10 cellular contexts compared by ENCODE assay signal in genomic region chr5:6359941-6360683, GRCh38. TPM values are rescaled to one million over a fixed set of nuclear protein-coding genes. Genes with fewer than 3 reads are reported as not detected.
A peak's percentile ranks its signal among the peaks of the same experiment; 100 is the strongest.
DNase-seq lines count a peak whose midpoint lies in the region; ATAC-seq and TF ChIP-seq lines count a peak whose summit lies in the region.
"Had no signal": no experiment of that assay in that cellular context is flagged by ENCODE, and none has a peak within 500 bp of the region (broad histone marks: within the 10 kb centered on the region; RNA-seq: fewer than 3 reads in every experiment).

No MANE protein-coding gene starts in this region.

- H3K4me1 Mint-ChIP-seq in activated T-cell treated with anti-CD3 and anti-CD28 coated beads, Interleukin-2, amount 50 U/mL, for 4 hours (ENCODE audit: low read depth) = peaks cover 21% of the 10 kb centered on the region
- peaks cover 14% of the 10 kb centered on the region for H3K4me1 Mint-ChIP-seq in activated CD4-positive, alpha-beta memory T cell treated with anti-CD3 and anti-CD28 coated beads for 36 hours (ENCODE audit: low read depth)
- peaks cover 8% of the 10 kb centered on the region for H3K4me1 Mint-ChIP-seq in stimulated activated memory B cell treated with anti-CD40 and anti-IgM and Interleukin-4, amounts not matched to agents 10 μg/mL and 1 μg/mL and 100 μg/mL, for 72 hours

- H3K4me3 Mint-ChIP-seq in activated T-cell treated with anti-CD3 and anti-CD28 coated beads, Interleukin-2, amount 50 U/mL, for 4 hours = peak overlapping the region; percentile 62
- H3K4me3 Mint-ChIP-seq in activated CD4-positive, alpha-beta memory T cell treated with anti-CD3 and anti-CD28 coated beads for 36 hours = no peak overlapping the region
- H3K4me3 Mint-ChIP-seq in stimulated activated memory B cell treated with anti-CD40 and anti-IgM and Interleukin-4, amounts not matched to agents 10 μg/mL and 1 μg/mL and 100 μg/mL, for 72 hours = no peak overlapping the region

- no peak overlapping the region for H3K4me3 ChIP-seq in dorsolateral prefrontal cortex
- H3K4me3 ChIP-seq: cardiac muscle cell had no signal

- intact Hi-C loops in activated CD4-positive, alpha-beta memory T cell treated with anti-CD3 and anti-CD28 coated beads for 36 hours (cut with micrococcal nuclease) = no loop called here
- intact Hi-C loops in dorsolateral prefrontal cortex (cut with DNase I) = no loop called here

- no peaks in the 10 kb centered on the region for H3K27me3 ChIP-seq in dorsolateral prefrontal cortex
- H3K27me3 ChIP-seq: cardiac muscle cell had no signal

- DNase-seq in activated T-cell treated with anti-CD3 and anti-CD28 coated beads, Interleukin-2, amount 50 U/mL, for 4 hours = no peak
- DNase-seq in activated T-cell treated with anti-CD3 and anti-CD28 coated beads, Interleukin-2, amount 50 U/mL, for 1 hour = no peak
- peak; percentile 31 for DNase-seq in activated CD4-positive, alpha-beta memory T cell treated with anti-CD3 and anti-CD28 coated beads for 36 hours
- DNase-seq in globus pallidus (ENCODE audit: low spot score) = no peak
- DNase-seq in NCI-H146 (lab: John Stamatoyannopoulos, UW) = no peak
- DNase-seq in dorsolateral prefrontal cortex = no peak
- DNase-seq: stimulated activated CD4-positive, alpha-beta T cell treated with anti-CD3 and anti-CD28 coated beads, Interleukin-4, amount 100 ng/mL, for 4 hours had no signal

- CTCF ChIA-PET in activated CD4-positive, alpha-beta memory T cell treated with anti-CD3 and anti-CD28 coated beads for 36 hours (lab: Charles Lee) = no interaction called here

- H3K9me3 Mint-ChIP-seq in activated T-cell treated with anti-CD3 and anti-CD28 coated beads, Interleukin-2, amount 50 U/mL, for 4 hours = no peaks in the 10 kb centered on the region
- H3K9me3 Mint-ChIP-seq in activated CD4-positive, alpha-beta memory T cell treated with anti-CD3 and anti-CD28 coated beads for 36 hours = no peaks in the 10 kb centered on the region
- peaks cover 3% of the 10 kb centered on the region for H3K9me3 Mint-ChIP-seq in stimulated activated memory B cell treated with anti-CD40 and anti-IgM and Interleukin-4, amounts not matched to agents 10 μg/mL and 1 μg/mL and 100 μg/mL, for 72 hours

- H3K27ac ChIP-seq in dorsolateral prefrontal cortex = no peak overlapping the region
- H3K27ac ChIP-seq: cardiac muscle cell had no signal

- H3K27me3 Mint-ChIP-seq in activated T-cell treated with anti-CD3 and anti-CD28 coated beads, Interleukin-2, amount 50 U/mL, for 4 hours (ENCODE audit: low read depth) = no peaks in the 10 kb centered on the region
- no peaks in the 10 kb centered on the region for H3K27me3 Mint-ChIP-seq in activated CD4-positive, alpha-beta memory T cell treated with anti-CD3 and anti-CD28 coated beads for 36 hours
- no peaks in the 10 kb centered on the region for H3K27me3 Mint-ChIP-seq in stimulated activated memory B cell treated with anti-CD40 and anti-IgM and Interleukin-4, amounts not matched to agents 10 μg/mL and 1 μg/mL and 100 μg/mL, for 72 hours

- POLR2A ChIA-PET in activated CD4-positive, alpha-beta memory T cell treated with anti-CD3 and anti-CD28 coated beads for 36 hours (lab: Charles Lee) = interaction anchor here (0.6 to 1.2 kb wide), 2 partner anchors 14 to 18 kb away, joined by 3 read pairs; partner anchors contain the start of gene MED10

- ATAC-seq in activated T-cell treated with anti-CD3 and anti-CD28 coated beads, Interleukin-2, amount 50 U/mL, for 4 hours = peak; percentile 51 to 62
- peak; percentile 84 for ATAC-seq in HG03097 (IDR thresholded peaks at IDR 0.05; ENCODE audit: low FRiP score, unreplicated experiment)
- ATAC-seq in stimulated activated memory B cell treated with anti-CD40 and anti-IgM and Interleukin-4, amounts not matched to agents 10 μg/mL and 1 μg/mL and 100 μg/mL, for 72 hours = peak; percentile 76

- H3K27ac Mint-ChIP-seq in activated CD4-positive, alpha-beta memory T cell treated with anti-CD3 and anti-CD28 coated beads for 36 hours = peak overlapping the region; percentile 64
- H3K27ac Mint-ChIP-seq in stimulated activated memory B cell treated with anti-CD40 and anti-IgM and Interleukin-4, amounts not matched to agents 10 μg/mL and 1 μg/mL and 100 μg/mL, for 72 hours = peak overlapping the region; percentile 6

- TF ChIP-seq CTCF in dorsolateral prefrontal cortex (IDR thresholded peaks at IDR 0.05 in 54 of 56, conservative IDR thresholded peaks at IDR 0.05 in 2 of 56; ENCODE audit: low read depth in 1 of 56, partially characterized antibody in 56 of 56) = no peak

- H3K36me3 Mint-ChIP-seq in activated T-cell treated with anti-CD3 and anti-CD28 coated beads, Interleukin-2, amount 50 U/mL, for 4 hours (ENCODE audit: insufficient read depth) = peaks cover 21% of the 10 kb centered on the region
- peaks cover 28% of the 10 kb centered on the region for H3K36me3 Mint-ChIP-seq in activated CD4-positive, alpha-beta memory T cell treated with anti-CD3 and anti-CD28 coated beads for 36 hours
- peaks cover 38% of the 10 kb centered on the region for H3K36me3 Mint-ChIP-seq in stimulated activated memory B cell treated with anti-CD40 and anti-IgM and Interleukin-4, amounts not matched to agents 10 μg/mL and 1 μg/mL and 100 μg/mL, for 72 hours

RNA-seq across cellular contexts. Expression of gene MED10, which starts 18.2 kb away (rescaled TPM):
- total RNA-seq in activated T-cell treated with anti-CD3 and anti-CD28 coated beads, Interleukin-2, amount 50 U/mL, for 4 hours = 10 to 100 TPM; 82.1 to 97.3 (median 83.5) TPM
- total RNA-seq in activated CD4-positive, alpha-beta memory T cell treated with anti-CD3 and anti-CD28 coated beads for 36 hours = 10 to 100 TPM; 49.8 to 51.6 TPM
- 10 to 100 TPM; 24.3 to 59.5 (median 44.7) TPM for total RNA-seq in dorsolateral prefrontal cortex
